In the genomic region with DNA sequence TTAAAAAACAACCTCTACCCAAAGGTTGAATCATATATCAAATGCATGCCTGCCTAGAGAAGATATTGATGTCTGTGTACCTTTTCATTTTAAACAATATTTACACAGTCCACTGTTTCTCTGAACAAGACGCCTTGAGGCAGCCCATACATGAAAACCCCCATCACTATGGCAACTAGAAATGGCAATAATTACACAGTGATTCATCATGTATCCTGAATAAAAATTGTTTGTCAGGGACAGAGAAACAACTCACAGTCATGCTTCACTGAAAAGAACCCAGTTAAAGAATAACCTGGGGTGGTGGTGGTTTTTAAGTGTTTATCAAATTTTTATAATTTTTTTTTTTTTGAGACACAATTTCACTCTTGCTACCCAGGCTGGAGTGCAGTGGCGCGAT, we compare ENCODE assay signal across 1 cellular context.
TF ChIP-seq lines count a peak whose summit lies in the region.

No MANE protein-coding gene starts in this region.

TF ChIP-seq in HepG2, 621 proteins besides CTCF, POLR2A, EP300 and RAD21 (continued from another document and continues in another):
- TF ChIP-seq FOXA1 (IDR thresholded peaks at IDR 0.05) (0 out of 2 replicates have a peak, but pooled peaks have one; percentile 18), FOXA1 (CRISPR knock-in tag; IDR thresholded peaks at IDR 0.05) (peak; percentile 27; the same call in 1 of the 2 replicates), ARNT2 (CRISPR knock-in tag; IDR thresholded peaks at IDR 0.05; ENCODE audit: low read depth) (no peak), SYNCRIP (IDR thresholded peaks at IDR 0.05; ENCODE audit: insufficient read depth, low read depth, low read length) (no peak), HMG20A (CRISPR knock-in tag; IDR thresholded peaks at IDR 0.05; ENCODE audit: borderline replicate concordance) (peak; percentile 56; the same call in 1 of the 2 replicates), SP4 (CRISPR knock-in tag; IDR thresholded peaks at IDR 0.05) (no peak), ZBTB8A (CRISPR knock-in tag; IDR thresholded peaks at IDR 0.05; ENCODE audit: borderline replicate concordance, low read depth) (no peak), MED1 (CRISPR knock-in tag; IDR thresholded peaks at IDR 0.05) (peak; percentile 62), ZNF432 (CRISPR knock-in tag; IDR thresholded peaks at IDR 0.05; ENCODE audit: borderline replicate concordance) (no peak), SOX5 (CRISPR knock-in tag; IDR thresholded peaks at IDR 0.05; ENCODE audit: borderline replicate concordance) (peak; percentile 60; the same call in 1 of the 2 replicates), PITX1 (CRISPR knock-in tag; IDR thresholded peaks at IDR 0.05) (no peak), ELF4 (CRISPR knock-in tag; IDR thresholded peaks at IDR 0.05; ENCODE audit: borderline replicate concordance) (no peak), NPAS2 (CRISPR knock-in tag; IDR thresholded peaks at IDR 0.05; ENCODE audit: borderline replicate concordance) (no peak), HNF4G (IDR thresholded peaks at IDR 0.05; ENCODE audit: borderline replicate concordance, low read depth, low read length) (no peak), HNF4G (CRISPR knock-in tag; IDR thresholded peaks at IDR 0.05; ENCODE audit: borderline replicate concordance, low read depth) (no peak), HDAC2 (CRISPR knock-in tag; IDR thresholded peaks at IDR 0.05) (no peak), ZNF713 (CRISPR knock-in tag; IDR thresholded peaks at IDR 0.05) (no peak), SP5 (CRISPR knock-in tag; IDR thresholded peaks at IDR 0.05; ENCODE audit: borderline replicate concordance, low read depth) (no peak), ATAD3A (CRISPR knock-in tag; IDR thresholded peaks at IDR 0.05) (no peak), ZNF354B (CRISPR knock-in tag; IDR thresholded peaks at IDR 0.05) (no peak), MIER3 (CRISPR knock-in tag; IDR thresholded peaks at IDR 0.05; ENCODE audit: borderline replicate concordance) (peak; percentile 20; the same call in 1 of the 2 replicates), TCF7 (IDR thresholded peaks at IDR 0.05; ENCODE audit: low read depth) (peak; percentile 68)
- TF ChIP-seq, protein P1, sequence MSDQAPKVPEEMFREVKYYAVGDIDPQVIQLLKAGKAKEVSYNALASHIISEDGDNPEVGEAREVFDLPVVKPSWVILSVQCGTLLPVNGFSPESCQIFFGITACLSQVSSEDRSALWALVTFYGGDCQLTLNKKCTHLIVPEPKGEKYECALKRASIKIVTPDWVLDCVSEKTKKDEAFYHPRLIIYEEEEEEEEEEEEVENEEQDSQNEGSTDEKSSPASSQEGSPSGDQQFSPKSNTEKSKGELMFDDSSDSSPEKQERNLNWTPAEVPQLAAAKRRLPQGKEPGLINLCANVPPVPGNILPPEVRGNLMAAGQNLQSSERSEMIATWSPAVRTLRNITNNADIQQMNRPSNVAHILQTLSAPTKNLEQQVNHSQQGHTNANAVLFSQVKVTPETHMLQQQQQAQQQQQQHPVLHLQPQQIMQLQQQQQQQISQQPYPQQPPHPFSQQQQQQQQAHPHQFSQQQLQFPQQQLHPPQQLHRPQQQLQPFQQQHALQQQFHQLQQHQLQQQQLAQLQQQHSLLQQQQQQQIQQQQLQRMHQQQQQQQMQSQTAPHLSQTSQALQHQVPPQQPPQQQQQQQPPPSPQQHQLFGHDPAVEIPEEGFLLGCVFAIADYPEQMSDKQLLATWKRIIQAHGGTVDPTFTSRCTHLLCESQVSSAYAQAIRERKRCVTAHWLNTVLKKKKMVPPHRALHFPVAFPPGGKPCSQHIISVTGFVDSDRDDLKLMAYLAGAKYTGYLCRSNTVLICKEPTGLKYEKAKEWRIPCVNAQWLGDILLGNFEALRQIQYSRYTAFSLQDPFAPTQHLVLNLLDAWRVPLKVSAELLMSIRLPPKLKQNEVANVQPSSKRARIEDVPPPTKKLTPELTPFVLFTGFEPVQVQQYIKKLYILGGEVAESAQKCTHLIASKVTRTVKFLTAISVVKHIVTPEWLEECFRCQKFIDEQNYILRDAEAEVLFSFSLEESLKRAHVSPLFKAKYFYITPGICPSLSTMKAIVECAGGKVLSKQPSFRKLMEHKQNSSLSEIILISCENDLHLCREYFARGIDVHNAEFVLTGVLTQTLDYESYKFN (CRISPR knock-in tag; conservative IDR thresholded peaks at IDR 0.05): peak; percentile 70
- TF ChIP-seq, protein P2, sequence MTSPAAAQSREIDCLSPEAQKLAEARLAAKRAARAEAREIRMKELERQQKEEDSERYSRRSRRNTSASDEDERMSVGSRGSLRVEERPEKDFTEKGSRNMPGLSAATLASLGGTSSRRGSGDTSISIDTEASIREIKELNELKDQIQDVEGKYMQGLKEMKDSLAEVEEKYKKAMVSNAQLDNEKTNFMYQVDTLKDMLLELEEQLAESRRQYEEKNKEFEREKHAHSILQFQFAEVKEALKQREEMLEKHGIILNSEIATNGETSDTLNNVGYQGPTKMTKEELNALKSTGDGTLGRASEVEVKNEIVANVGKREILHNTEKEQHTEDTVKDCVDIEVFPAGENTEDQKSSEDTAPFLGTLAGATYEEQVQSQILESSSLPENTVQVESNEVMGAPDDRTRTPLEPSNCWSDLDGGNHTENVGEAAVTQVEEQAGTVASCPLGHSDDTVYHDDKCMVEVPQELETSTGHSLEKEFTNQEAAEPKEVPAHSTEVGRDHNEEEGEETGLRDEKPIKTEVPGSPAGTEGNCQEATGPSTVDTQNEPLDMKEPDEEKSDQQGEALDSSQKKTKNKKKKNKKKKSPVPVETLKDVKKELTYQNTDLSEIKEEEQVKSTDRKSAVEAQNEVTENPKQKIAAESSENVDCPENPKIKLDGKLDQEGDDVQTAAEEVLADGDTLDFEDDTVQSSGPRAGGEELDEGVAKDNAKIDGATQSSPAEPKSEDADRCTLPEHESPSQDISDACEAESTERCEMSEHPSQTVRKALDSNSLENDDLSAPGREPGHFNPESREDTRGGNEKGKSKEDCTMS (CRISPR knock-in tag; conservative IDR thresholded peaks at IDR 0.05): no peak
- TF ChIP-seq, protein P3, sequence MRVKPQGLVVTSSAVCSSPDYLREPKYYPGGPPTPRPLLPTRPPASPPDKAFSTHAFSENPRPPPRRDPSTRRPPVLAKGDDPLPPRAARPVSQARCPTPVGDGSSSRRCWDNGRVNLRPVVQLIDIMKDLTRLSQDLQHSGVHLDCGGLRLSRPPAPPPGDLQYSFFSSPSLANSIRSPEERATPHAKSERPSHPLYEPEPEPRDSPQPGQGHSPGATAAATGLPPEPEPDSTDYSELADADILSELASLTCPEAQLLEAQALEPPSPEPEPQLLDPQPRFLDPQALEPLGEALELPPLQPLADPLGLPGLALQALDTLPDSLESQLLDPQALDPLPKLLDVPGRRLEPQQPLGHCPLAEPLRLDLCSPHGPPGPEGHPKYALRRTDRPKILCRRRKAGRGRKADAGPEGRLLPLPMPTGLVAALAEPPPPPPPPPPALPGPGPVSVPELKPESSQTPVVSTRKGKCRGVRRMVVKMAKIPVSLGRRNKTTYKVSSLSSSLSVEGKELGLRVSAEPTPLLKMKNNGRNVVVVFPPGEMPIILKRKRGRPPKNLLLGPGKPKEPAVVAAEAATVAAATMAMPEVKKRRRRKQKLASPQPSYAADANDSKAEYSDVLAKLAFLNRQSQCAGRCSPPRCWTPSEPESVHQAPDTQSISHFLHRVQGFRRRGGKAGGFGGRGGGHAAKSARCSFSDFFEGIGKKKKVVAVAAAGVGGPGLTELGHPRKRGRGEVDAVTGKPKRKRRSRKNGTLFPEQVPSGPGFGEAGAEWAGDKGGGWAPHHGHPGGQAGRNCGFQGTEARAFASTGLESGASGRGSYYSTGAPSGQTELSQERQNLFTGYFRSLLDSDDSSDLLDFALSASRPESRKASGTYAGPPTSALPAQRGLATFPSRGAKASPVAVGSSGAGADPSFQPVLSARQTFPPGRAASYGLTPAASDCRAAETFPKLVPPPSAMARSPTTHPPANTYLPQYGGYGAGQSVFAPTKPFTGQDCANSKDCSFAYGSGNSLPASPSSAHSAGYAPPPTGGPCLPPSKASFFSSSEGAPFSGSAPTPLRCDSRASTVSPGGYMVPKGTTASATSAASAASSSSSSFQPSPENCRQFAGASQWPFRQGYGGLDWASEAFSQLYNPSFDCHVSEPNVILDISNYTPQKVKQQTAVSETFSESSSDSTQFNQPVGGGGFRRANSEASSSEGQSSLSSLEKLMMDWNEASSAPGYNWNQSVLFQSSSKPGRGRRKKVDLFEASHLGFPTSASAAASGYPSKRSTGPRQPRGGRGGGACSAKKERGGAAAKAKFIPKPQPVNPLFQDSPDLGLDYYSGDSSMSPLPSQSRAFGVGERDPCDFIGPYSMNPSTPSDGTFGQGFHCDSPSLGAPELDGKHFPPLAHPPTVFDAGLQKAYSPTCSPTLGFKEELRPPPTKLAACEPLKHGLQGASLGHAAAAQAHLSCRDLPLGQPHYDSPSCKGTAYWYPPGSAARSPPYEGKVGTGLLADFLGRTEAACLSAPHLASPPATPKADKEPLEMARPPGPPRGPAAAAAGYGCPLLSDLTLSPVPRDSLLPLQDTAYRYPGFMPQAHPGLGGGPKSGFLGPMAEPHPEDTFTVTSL (CRISPR knock-in tag; IDR thresholded peaks at IDR 0.05; ENCODE audit: borderline replicate concordance): 0 out of 2 replicates have a peak, but pooled peaks have one; percentile 13
- TF ChIP-seq, protein P4, sequence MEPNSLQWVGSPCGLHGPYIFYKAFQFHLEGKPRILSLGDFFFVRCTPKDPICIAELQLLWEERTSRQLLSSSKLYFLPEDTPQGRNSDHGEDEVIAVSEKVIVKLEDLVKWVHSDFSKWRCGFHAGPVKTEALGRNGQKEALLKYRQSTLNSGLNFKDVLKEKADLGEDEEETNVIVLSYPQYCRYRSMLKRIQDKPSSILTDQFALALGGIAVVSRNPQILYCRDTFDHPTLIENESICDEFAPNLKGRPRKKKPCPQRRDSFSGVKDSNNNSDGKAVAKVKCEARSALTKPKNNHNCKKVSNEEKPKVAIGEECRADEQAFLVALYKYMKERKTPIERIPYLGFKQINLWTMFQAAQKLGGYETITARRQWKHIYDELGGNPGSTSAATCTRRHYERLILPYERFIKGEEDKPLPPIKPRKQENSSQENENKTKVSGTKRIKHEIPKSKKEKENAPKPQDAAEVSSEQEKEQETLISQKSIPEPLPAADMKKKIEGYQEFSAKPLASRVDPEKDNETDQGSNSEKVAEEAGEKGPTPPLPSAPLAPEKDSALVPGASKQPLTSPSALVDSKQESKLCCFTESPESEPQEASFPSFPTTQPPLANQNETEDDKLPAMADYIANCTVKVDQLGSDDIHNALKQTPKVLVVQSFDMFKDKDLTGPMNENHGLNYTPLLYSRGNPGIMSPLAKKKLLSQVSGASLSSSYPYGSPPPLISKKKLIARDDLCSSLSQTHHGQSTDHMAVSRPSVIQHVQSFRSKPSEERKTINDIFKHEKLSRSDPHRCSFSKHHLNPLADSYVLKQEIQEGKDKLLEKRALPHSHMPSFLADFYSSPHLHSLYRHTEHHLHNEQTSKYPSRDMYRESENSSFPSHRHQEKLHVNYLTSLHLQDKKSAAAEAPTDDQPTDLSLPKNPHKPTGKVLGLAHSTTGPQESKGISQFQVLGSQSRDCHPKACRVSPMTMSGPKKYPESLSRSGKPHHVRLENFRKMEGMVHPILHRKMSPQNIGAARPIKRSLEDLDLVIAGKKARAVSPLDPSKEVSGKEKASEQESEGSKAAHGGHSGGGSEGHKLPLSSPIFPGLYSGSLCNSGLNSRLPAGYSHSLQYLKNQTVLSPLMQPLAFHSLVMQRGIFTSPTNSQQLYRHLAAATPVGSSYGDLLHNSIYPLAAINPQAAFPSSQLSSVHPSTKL (CRISPR knock-in tag; IDR thresholded peaks at IDR 0.05): peak; percentile 81
- TF ChIP-seq, protein P5, sequence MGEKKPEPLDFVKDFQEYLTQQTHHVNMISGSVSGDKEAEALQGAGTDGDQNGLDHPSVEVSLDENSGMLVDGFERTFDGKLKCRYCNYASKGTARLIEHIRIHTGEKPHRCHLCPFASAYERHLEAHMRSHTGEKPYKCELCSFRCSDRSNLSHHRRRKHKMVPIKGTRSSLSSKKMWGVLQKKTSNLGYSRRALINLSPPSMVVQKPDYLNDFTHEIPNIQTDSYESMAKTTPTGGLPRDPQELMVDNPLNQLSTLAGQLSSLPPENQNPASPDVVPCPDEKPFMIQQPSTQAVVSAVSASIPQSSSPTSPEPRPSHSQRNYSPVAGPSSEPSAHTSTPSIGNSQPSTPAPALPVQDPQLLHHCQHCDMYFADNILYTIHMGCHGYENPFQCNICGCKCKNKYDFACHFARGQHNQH (CRISPR knock-in tag; IDR thresholded peaks at IDR 0.05): peak; percentile 25; the same call in 1 of the 2 replicates
- TF ChIP-seq, protein P6, sequence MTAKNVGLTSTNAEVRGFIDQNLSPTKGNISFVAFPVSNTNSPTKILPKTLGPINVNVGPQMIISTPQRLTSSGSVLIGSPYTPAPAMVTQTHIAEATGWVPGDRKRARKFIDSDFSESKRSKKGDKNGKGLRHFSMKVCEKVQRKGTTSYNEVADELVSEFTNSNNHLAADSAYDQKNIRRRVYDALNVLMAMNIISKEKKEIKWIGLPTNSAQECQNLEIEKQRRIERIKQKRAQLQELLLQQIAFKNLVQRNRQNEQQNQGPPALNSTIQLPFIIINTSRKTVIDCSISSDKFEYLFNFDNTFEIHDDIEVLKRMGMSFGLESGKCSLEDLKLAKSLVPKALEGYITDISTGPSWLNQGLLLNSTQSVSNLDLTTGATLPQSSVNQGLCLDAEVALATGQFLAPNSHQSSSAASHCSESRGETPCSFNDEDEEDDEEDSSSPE (CRISPR knock-in tag; IDR thresholded peaks at IDR 0.05): no peak
- TF ChIP-seq, protein P7, sequence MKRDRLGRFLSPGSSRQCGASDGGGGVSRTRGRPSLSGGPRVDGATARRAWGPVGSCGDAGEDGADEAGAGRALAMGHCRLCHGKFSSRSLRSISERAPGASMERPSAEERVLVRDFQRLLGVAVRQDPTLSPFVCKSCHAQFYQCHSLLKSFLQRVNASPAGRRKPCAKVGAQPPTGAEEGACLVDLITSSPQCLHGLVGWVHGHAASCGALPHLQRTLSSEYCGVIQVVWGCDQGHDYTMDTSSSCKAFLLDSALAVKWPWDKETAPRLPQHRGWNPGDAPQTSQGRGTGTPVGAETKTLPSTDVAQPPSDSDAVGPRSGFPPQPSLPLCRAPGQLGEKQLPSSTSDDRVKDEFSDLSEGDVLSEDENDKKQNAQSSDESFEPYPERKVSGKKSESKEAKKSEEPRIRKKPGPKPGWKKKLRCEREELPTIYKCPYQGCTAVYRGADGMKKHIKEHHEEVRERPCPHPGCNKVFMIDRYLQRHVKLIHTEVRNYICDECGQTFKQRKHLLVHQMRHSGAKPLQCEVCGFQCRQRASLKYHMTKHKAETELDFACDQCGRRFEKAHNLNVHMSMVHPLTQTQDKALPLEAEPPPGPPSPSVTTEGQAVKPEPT (CRISPR knock-in tag; IDR thresholded peaks at IDR 0.05; ENCODE audit: low read depth): no peak
- TF ChIP-seq, protein P8, sequence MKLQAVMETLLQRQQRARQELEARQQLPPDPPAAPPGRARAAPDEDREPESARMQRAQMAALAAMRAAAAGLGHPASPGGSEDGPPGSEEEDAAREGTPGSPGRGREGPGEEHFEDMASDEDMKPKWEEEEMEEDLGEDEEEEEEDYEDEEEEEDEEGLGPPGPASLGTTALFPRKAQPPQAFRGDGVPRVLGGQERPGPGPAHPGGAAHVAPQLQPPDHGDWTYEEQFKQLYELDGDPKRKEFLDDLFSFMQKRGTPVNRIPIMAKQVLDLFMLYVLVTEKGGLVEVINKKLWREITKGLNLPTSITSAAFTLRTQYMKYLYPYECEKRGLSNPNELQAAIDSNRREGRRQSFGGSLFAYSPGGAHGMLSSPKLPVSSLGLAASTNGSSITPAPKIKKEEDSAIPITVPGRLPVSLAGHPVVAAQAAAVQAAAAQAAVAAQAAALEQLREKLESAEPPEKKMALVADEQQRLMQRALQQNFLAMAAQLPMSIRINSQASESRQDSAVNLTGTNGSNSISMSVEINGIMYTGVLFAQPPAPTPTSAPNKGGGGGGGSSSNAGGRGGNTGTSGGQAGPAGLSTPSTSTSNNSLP (IDR thresholded peaks at IDR 0.05; ENCODE audit: low read depth, low read length): peak; percentile 91
